Comparison of ENCODE assay signal across 17 cellular contexts in the genomic region with DNA sequence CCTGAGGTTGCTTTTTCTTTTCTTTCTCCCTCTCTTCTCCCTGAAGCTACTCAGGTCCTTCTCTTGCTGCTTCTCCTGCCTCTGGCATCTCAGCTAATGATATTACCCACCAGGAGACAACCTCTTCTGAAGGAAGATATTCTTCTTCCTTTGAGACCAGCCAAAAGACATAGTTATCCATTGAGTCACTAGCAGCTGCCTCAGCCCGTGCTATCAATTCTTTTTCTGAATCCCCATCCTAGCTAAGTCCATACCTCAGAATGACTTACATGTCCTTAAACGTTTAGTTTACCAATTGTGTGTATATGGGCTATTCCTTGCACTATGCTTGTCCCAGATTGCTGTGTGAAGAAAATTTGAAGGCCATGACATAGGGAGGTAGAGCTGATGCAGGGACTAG. TPM values are rescaled to one million over a fixed set of nuclear protein-coding genes. Genes with fewer than 3 reads are reported as not detected.
A peak's percentile ranks its signal among the peaks of the same experiment; 100 is the strongest.
DNase-seq lines count a peak whose midpoint lies in the region; ATAC-seq, FAIRE-seq and TF ChIP-seq lines count a peak whose summit lies in the region.
"Had no signal": no experiment of that assay in that cellular context is flagged by ENCODE, and none has a peak within 500 bp of the region (broad histone marks: within the 10 kb centered on the region; RNA-seq: fewer than 3 reads in every experiment).

No MANE protein-coding gene starts in this region.

- POLR2A ChIA-PET in HepG2 (lab: Yijun Ruan, JAX) = interaction anchor here (0.9 to 2.0 kb wide), 3 partner anchors 12 to 208 kb away, joined by 4 to 14 read pairs (median 9); partner anchors contain the start of gene KDM3A

- FAIRE-seq in HepG2 (lab: Jason Lieb, UNC) = no peak

- H3K27me3 ChIP-seq in HepG2 (ENCODE audit: control insufficient read depth in 1 of 2, insufficient read depth in 2 of 2, low read length in 2 of 2) = no peaks in the 10 kb centered on the region
- no peaks in the 10 kb centered on the region for H3K27me3 ChIP-seq in stomach
- H3K27me3 ChIP-seq: MG63 had no signal

- WGBS in HepG2 (ENCODE audit: low lambda C conversion rate) = 38% methylated on average over 2 of the region's 2 CpGs
- 58 to 69% (median 62%) methylated on average over 2 of the region's 2 CpGs for WGBS in stomach, 5 donors

- ATAC-seq in HepG2 (no peak; the same call in 2 of the 3 replicates), GM21360 (IDR thresholded peaks at IDR 0.05; ENCODE audit: unreplicated experiment) (no peak), HG02588 (IDR thresholded peaks at IDR 0.05; ENCODE audit: unreplicated experiment) (no peak), GM18520 (IDR thresholded peaks at IDR 0.05; ENCODE audit: unreplicated experiment) (no peak)

- peaks cover 29% of the 10 kb centered on the region for H3K4me1 ChIP-seq in HepG2 (ENCODE audit: insufficient read depth, low read length)
- no peaks in the 10 kb centered on the region for H3K4me1 ChIP-seq in stomach
- H3K4me1 ChIP-seq: HAP-1 had no signal

- peaks cover 9% of the 10 kb centered on the region for H3K9me3 ChIP-seq in HepG2 (ENCODE audit: low read length)
- H3K9me3 ChIP-seq in stomach = peaks cover 0 to 16% (median 7%) of the 10 kb centered on the region in 4 donors
- H3K9me3 ChIP-seq: HAP-1, MG63 had no signal

- H3K27ac ChIP-seq in HepG2 (ENCODE audit: extremely low read length, insufficient read depth, low read length) (peak overlapping the region; percentile 84), stomach (peak overlapping the region; percentile 38 to 69 (median 43))
- H3K27ac ChIP-seq: PC-9, SK-N-MC had no signal

- no peak for TF ChIP-seq RAD21 in HepG2 (CRISPR knock-in tag; IDR thresholded peaks at IDR 0.05)

- H3K9ac ChIP-seq in HepG2 (ENCODE audit: insufficient read depth, low read depth, low read length) = peak overlapping the region; percentile 48; the same call in 1 of the 2 replicates

- H2AFZ ChIP-seq in HepG2 (ENCODE audit: low read length) = no peak overlapping the region
- H2AFZ ChIP-seq: PC-9 had no signal

- TF ChIP-seq POLR2A in HepG2 (IDR thresholded peaks at IDR 0.05; ENCODE audit: insufficient read depth in 1 of 2, low read depth in 2 of 2, low read length in 2 of 2) (no peak), stomach (IDR thresholded peaks at IDR 0.05) (no peak)

- in situ Hi-C loops in HepG2 (cut with HindIII; ENCODE audit: extremely low pct_ligation_motif_present, low pct_unique_long_range_greater_than_20kb) = no loop called here

- H4K20me1 ChIP-seq in HepG2 (ENCODE audit: insufficient read depth, low read length) = no peaks in the 10 kb centered on the region

- TF ChIP-seq EP300 in HepG2 (IDR thresholded peaks at IDR 0.05; ENCODE audit: low read depth in 2 of 2, low read length in 2 of 2) (no peak), HepG2 (CRISPR knock-in tag; IDR thresholded peaks at IDR 0.05; ENCODE audit: borderline replicate concordance) (no peak), stomach (IDR thresholded peaks at IDR 0.05) (no peak)

- TSS peak; percentile 65 for BruUV-seq in HepG2 (replicated peaks; lab: Mats Ljungman, UMichigan)

- intact Hi-C loops in HepG2 (cut with micrococcal nuclease; ENCODE audit: unreplicated experiment) (loop anchor here (1.0 kb wide), 1 partner anchor 27 kb away; no protein-coding TSS in a partner anchor), stomach (cut with DNase I; ENCODE audit: low total_unique reads) (no loop called here)

- no peaks in the 10 kb centered on the region for H3K79me2 ChIP-seq in HepG2 (ENCODE audit: insufficient read depth, low read length)

- TF ChIP-seq CTCF in choroid plexus epithelial cell (conservative IDR thresholded peaks at IDR 0.05; ENCODE audit: low read depth, low read length) (no peak), HepG2 (CRISPR knock-in tag; IDR thresholded peaks at IDR 0.05) (no peak), stomach (IDR thresholded peaks at IDR 0.05) (no peak)

- H3K4me2 ChIP-seq in HepG2 (ENCODE audit: low read depth, low read length) = peak overlapping the region; percentile 57
- H3K4me2 ChIP-seq: PC-9 had no signal

- H3K36me3 ChIP-seq in HepG2 (replicated peaks in 1 of 2; ENCODE audit: control insufficient read depth in 1 of 2, insufficient read depth in 2 of 2, low read length in 2 of 2) (no peaks in the 10 kb centered on the region), stomach (no peaks in the 10 kb centered on the region)
- H3K36me3 ChIP-seq: HAP-1, MG63 had no signal

- peak; percentile 27 for DNase-seq in ELR (ENCODE audit: low read depth)
- peak; percentile 18 for DNase-seq in choroid plexus epithelial cell (ENCODE audit: low read depth)
- no peak for DNase-seq in HepG2 (ENCODE audit: low spot score)
- no peak for DNase-seq in stomach
- DNase-seq: ACHN; CD4-positive, alpha-beta T cell; DND-41; KG1; MG63; NCI-H1105; NCI-H1694 treated with DMSO at 0.1 percent for 48 hours; PC-9 had no signal

- H3K4me3 ChIP-seq in choroid plexus epithelial cell (ENCODE audit: low read depth, low read length) = no peak overlapping the region
- H3K4me3 ChIP-seq in HepG2 (replicated peaks in 1 of 3; ENCODE audit: insufficient read depth in 1 of 3, low read depth in 2 of 3, low read length in 3 of 3) = peak overlapping the region in 1 of 3 experiments; percentile 20; a peak in 1 of 6 replicates
- H3K4me3 ChIP-seq in stomach = no peak overlapping the region
- H3K4me3 ChIP-seq: HAP-1, MG63, PC-9, SK-N-MC had no signal

- CTCF ChIA-PET in HepG2 (lab: Yijun Ruan, JAX; ENCODE audit: low intra/inter-chr PET ratio, low total read pairs) = no interaction called here

TF ChIP-seq in HepG2, 621 proteins besides CTCF, POLR2A, EP300 and RAD21 (continues in another document):
- no peak for TF ChIP-seq ELF3 (CRISPR knock-in tag; IDR thresholded peaks at IDR 0.05)
- TF ChIP-seq, protein P1, sequence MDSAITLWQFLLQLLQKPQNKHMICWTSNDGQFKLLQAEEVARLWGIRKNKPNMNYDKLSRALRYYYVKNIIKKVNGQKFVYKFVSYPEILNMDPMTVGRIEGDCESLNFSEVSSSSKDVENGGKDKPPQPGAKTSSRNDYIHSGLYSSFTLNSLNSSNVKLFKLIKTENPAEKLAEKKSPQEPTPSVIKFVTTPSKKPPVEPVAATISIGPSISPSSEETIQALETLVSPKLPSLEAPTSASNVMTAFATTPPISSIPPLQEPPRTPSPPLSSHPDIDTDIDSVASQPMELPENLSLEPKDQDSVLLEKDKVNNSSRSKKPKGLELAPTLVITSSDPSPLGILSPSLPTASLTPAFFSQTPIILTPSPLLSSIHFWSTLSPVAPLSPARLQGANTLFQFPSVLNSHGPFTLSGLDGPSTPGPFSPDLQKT (CRISPR knock-in tag; IDR thresholded peaks at IDR 0.05; ENCODE audit: borderline replicate concordance) = no peak
- TF ChIP-seq FOSL1 (CRISPR knock-in tag; IDR thresholded peaks at IDR 0.05; ENCODE audit: borderline replicate concordance) = no peak
- TF ChIP-seq MYPOP (CRISPR knock-in tag; IDR thresholded peaks at IDR 0.05) = no peak
- no peak for TF ChIP-seq BORCS8-MEF2B (CRISPR knock-in tag; IDR thresholded peaks at IDR 0.05)
- TF ChIP-seq, protein P2, sequence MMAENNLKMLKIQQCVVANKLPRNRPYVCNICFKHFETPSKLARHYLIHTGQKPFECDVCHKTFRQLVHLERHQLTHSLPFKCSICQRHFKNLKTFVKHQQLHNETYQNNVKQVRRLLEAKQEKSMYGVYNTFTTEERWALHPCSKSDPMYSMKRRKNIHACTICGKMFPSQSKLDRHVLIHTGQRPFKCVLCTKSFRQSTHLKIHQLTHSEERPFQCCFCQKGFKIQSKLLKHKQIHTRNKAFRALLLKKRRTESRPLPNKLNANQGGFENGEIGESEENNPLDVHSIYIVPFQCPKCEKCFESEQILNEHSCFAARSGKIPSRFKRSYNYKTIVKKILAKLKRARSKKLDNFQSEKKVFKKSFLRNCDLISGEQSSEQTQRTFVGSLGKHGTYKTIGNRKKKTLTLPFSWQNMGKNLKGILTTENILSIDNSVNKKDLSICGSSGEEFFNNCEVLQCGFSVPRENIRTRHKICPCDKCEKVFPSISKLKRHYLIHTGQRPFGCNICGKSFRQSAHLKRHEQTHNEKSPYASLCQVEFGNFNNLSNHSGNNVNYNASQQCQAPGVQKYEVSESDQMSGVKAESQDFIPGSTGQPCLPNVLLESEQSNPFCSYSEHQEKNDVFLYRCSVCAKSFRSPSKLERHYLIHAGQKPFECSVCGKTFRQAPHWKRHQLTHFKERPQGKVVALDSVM (CRISPR knock-in tag; IDR thresholded peaks at IDR 0.05) = no peak

RNA-seq across cellular contexts. Expression of gene RNF103, which starts 25.0 kb away (rescaled TPM):
- total RNA-seq in HepG2 (2016; rRNA removed; fragmentation: Illumina TruSeq; extraction: Trizol) (12.6 and 19.8 TPM in 2 replicates), stomach (100 to 1,000 TPM in 1 of 5 donors, 10 to 100 TPM in 4; 20.5 to 132 (median 53.8) TPM)
- total RNA-seq in HepG2 (2016; cell fraction: cytosol; rRNA removed; fragmentation: Illumina TruSeq; extraction: Trizol; ENCODE audit: low read depth) = 1.5 and 1.9 TPM in 2 replicates
- total RNA-seq in HepG2 (2016; cell fraction: insoluble cytoplasmic fraction; rRNA removed; fragmentation: Illumina TruSeq; extraction: Trizol) = 11.0 and 21.0 TPM in 2 replicates
- total RNA-seq in HepG2 (2016; cell fraction: membrane; rRNA removed; fragmentation: Illumina TruSeq; extraction: Trizol) = 6.1 and 6.2 TPM in 2 replicates
- total RNA-seq in HepG2 (2016; cell fraction: nucleus; rRNA removed; fragmentation: Illumina TruSeq; extraction: Trizol) = 39.4 and 41.8 TPM in 2 replicates
- polyA plus RNA-seq in HepG2 (2011; rRNA removed) (19.6 and 21.1 TPM in 2 replicates), stomach (10 to 100 TPM in 1 of 3 donors, 1 to 10 TPM in 2; 7.8 to 14.7 (median 8.5) TPM)
- 8.2 and 16.0 TPM in 2 replicates for polyA plus RNA-seq in HepG2 (2011; cell fraction: cytosol; rRNA removed)
- 22.3 and 24.0 TPM in 2 replicates for polyA plus RNA-seq in HepG2 (2011; cell fraction: nucleus; rRNA removed)
- 38.7 and 39.1 TPM in 2 replicates for polyA plus RNA-seq in HepG2 (2012)
- polyA plus RNA-seq in HepG2 (2016; cell fraction: cytosol; fragmentation: Illumina TruSeq; extraction: Trizol; ENCODE audit: low read depth) = 1.5 and 1.6 TPM in 2 replicates
- 11.7 and 15.5 TPM in 2 replicates for polyA plus RNA-seq in HepG2 (2016; cell fraction: insoluble cytoplasmic fraction; fragmentation: Illumina TruSeq; extraction: Trizol; ENCODE audit: low read depth)
- 4.1 and 4.3 TPM in 2 replicates for polyA plus RNA-seq in HepG2 (2016; cell fraction: membrane; fragmentation: Illumina TruSeq; extraction: Trizol; ENCODE audit: low read depth)
- 43.3 and 45.1 TPM in 2 replicates for polyA plus RNA-seq in HepG2 (2016; cell fraction: nucleus; fragmentation: Illumina TruSeq; extraction: Trizol; ENCODE audit: insufficient read depth, low read depth)
- polyA minus RNA-seq in HepG2 (2011; rRNA and poly(A)+ RNA removed; ENCODE audit: low replicate concordance) = 5.0 and 18.9 TPM in 2 replicates
- polyA minus RNA-seq in HepG2 (2011; cell fraction: cytosol; rRNA and poly(A)+ RNA removed) = 22.4 and 27.3 TPM in 2 replicates
- polyA minus RNA-seq in HepG2 (2011; cell fraction: nucleus; rRNA and poly(A)+ RNA removed) = 136 and 137 TPM in 2 replicates

Comparison
In these comparisons a context has a peak if more than half of its experiments do, and no peak if none do; other contexts are left out.
1. DNase-seq: peak in ELR (single experiment) and choroid plexus epithelial cell (single experiment); none in HepG2 (single experiment) and stomach (single experiment).